In genomic region chr2:69535739-69536374, GRCh38 we compare ENCODE assay signal across 12 cellular contexts.
A peak's percentile ranks its signal among the peaks of the same experiment; 100 is the strongest.
DNase-seq lines count a peak whose midpoint lies in the region; ATAC-seq and TF ChIP-seq lines count a peak whose summit lies in the region.
"Had no signal": no experiment of that assay in that cellular context is flagged by ENCODE, and none has a peak within 500 bp of the region (broad histone marks: within the 10 kb centered on the region; RNA-seq: fewer than 3 reads in every experiment).

No MANE protein-coding gene starts in this region.

- POLR2A ChIA-PET in CD8-positive, alpha-beta T cell (lab: Charles Lee), result no interaction called here
- POLR2A ChIA-PET in IMR-90 (lab: Charles Lee; ENCODE audit: unreplicated experiment), result no interaction called here

- no peak overlapping the region for H4K5ac ChIP-seq in IMR-90 (ENCODE audit: low read depth, low read length)

- H2BK20ac ChIP-seq in IMR-90 (ENCODE audit: low read depth, low read length), result no peak overlapping the region

- H3K27me3 ChIP-seq in CD8-positive, alpha-beta T cell (ENCODE audit: insufficient read depth, low read length), result no peaks in the 10 kb centered on the region
- H3K27me3 ChIP-seq in IMR-90 (ENCODE audit: control insufficient read depth, insufficient read depth, low read length), result no peaks in the 10 kb centered on the region

- H3K36me3 ChIP-seq in CD8-positive, alpha-beta T cell (ENCODE audit: insufficient read depth, low read length), result peaks cover 58% of the 10 kb centered on the region
- peaks cover 25% of the 10 kb centered on the region for H3K36me3 ChIP-seq in IMR-90 (ENCODE audit: control insufficient read depth, insufficient read depth, low read length)

- in situ Hi-C loops in IMR-90 (cut with MboI; ENCODE audit: low sequenced_read_pairs), result no loop called here

- no peak overlapping the region for H3K9ac ChIP-seq in IMR-90 (ENCODE audit: low read depth, low read length)

- no peak for TF ChIP-seq RAD21 in IMR-90 (IDR thresholded peaks at IDR 0.05; ENCODE audit: low read length)

- no peak overlapping the region for H3K18ac ChIP-seq in IMR-90 (ENCODE audit: low read depth, low read length)

- H4K8ac ChIP-seq in IMR-90 (ENCODE audit: low read depth in 2 of 2, low read length in 2 of 2), result no peak overlapping the region

- no peak overlapping the region for H3K4me3 ChIP-seq in CD8-positive, alpha-beta T cell (ENCODE audit: low read depth, low read length)
- H3K4me3 ChIP-seq in IMR-90 (ENCODE audit: insufficient read depth, low read depth, low read length), result no peak overlapping the region

- no peaks in the 10 kb centered on the region for H3K9me3 ChIP-seq in CD8-positive, alpha-beta T cell (ENCODE audit: low read length)
- H3K9me3 ChIP-seq in IMR-90 (ENCODE audit: control insufficient read depth, insufficient read depth, low read length), result no peaks in the 10 kb centered on the region

- H3K79me1 ChIP-seq in IMR-90 (ENCODE audit: low read depth in 1 of 2, low read length in 2 of 2), result peaks cover 39 to 78% of the 10 kb centered on the region in 2 experiments

- dilution Hi-C loops in IMR-90 (cut with HindIII; ENCODE audit: low sequenced_read_pairs, unreplicated experiment), result no loop called here

- no peaks in the 10 kb centered on the region for H3K27me3 Mint-ChIP-seq in CD8-positive, alpha-beta T cell (ENCODE audit: low read depth)
- no peaks in the 10 kb centered on the region for H3K27me3 Mint-ChIP-seq in effector memory CD8-positive, alpha-beta T cell
- H3K27me3 Mint-ChIP-seq in progenitor cell of endocrine pancreas, result no peaks in the 10 kb centered on the region

- BruUV-seq in IMR-90 (replicated peaks; lab: Mats Ljungman, UMichigan), result no TSS peak

- CTCF ChIA-PET in CD8-positive, alpha-beta T cell (lab: Charles Lee), result interaction anchor here (1.1 to 2.2 kb wide), 3 partner anchors 9 to 189 kb away, joined by 3 to 11 read pairs (median 3); no protein-coding TSS in a partner anchor
- CTCF ChIA-PET in IMR-90 (lab: Yijun Ruan, JAX), result no interaction called here

- H3K27ac Mint-ChIP-seq in CD8-positive, alpha-beta T cell, result peak overlapping the region; percentile 79
- peak overlapping the region; percentile 46 to 94 for H3K27ac Mint-ChIP-seq in effector memory CD8-positive, alpha-beta T cell
- no peak overlapping the region for H3K27ac Mint-ChIP-seq in progenitor cell of endocrine pancreas

- H2BK15ac ChIP-seq in IMR-90 (ENCODE audit: low read depth, low read length), result no peak overlapping the region

- H3K4me3 Mint-ChIP-seq in CD8-positive, alpha-beta T cell, result peak overlapping the region; percentile 1
- H3K4me3 Mint-ChIP-seq in effector memory CD8-positive, alpha-beta T cell, result peak overlapping the region in 1 of 2 donors; percentile 65
- no peak overlapping the region for H3K4me3 Mint-ChIP-seq in progenitor cell of endocrine pancreas (ENCODE audit: low read depth)

- no peak overlapping the region for H3K4me2 ChIP-seq in IMR-90 (ENCODE audit: low read depth, low read length)

- H3K36me3 Mint-ChIP-seq in CD8-positive, alpha-beta T cell, result peaks cover 97% of the 10 kb centered on the region
- H3K36me3 Mint-ChIP-seq in effector memory CD8-positive, alpha-beta T cell (ENCODE audit: insufficient read depth), result peaks cover 40% of the 10 kb centered on the region
- peaks cover 32% of the 10 kb centered on the region for H3K36me3 Mint-ChIP-seq in progenitor cell of endocrine pancreas (ENCODE audit: insufficient read depth)

- no peak for ATAC-seq in CD8-positive, alpha-beta T cell
- ATAC-seq in GM19351 (IDR thresholded peaks at IDR 0.05; ENCODE audit: unreplicated experiment), result peak; percentile 73
- no peak for ATAC-seq in IMR-90 (ENCODE audit: low read depth)
- ATAC-seq in effector memory CD8-positive, alpha-beta T cell (replicated peaks), result no peak

- H3K14ac ChIP-seq in IMR-90 (replicated peaks; ENCODE audit: low read depth, low read length), result no peak overlapping the region

- H3K4me1 ChIP-seq in CD8-positive, alpha-beta T cell (ENCODE audit: insufficient read depth, low read length), result peaks cover 4% of the 10 kb centered on the region
- H3K4me1 ChIP-seq in IMR-90 (ENCODE audit: control insufficient read depth, insufficient read depth, low read length), result 0 out of 2 replicates have a peak, but pooled peaks cover 2% of the 10 kb centered on the region

- intact Hi-C loops in CD8-positive, alpha-beta T cell (cut with DNase I, micrococcal nuclease), result no loop called here
- intact Hi-C loops in IMR-90 (cut with micrococcal nuclease), result no loop called here

- H3K9me3 Mint-ChIP-seq in CD8-positive, alpha-beta T cell, result peaks cover 11% of the 10 kb centered on the region
- H3K9me3 Mint-ChIP-seq in effector memory CD8-positive, alpha-beta T cell, result no peaks in the 10 kb centered on the region
- peaks cover 6% of the 10 kb centered on the region for H3K9me3 Mint-ChIP-seq in progenitor cell of endocrine pancreas (ENCODE audit: low read depth)

- no peak for TF ChIP-seq POLR2A in IMR-90 (IDR thresholded peaks at IDR 0.05; ENCODE audit: low read depth, low read length)

- no CpG with 5 or more reads among the region's 5 CpGs for WGBS in IMR-90 (ENCODE audit: extremely low coverage in 2 of 2, insufficient read length in 1 of 2), 2 experiments

- H3K9me1 ChIP-seq in IMR-90 (ENCODE audit: insufficient read depth, low read length), result peaks cover 21% of the 10 kb centered on the region

- peaks cover 13% of the 10 kb centered on the region; the same call in 1 of the 2 replicates for H4K20me1 ChIP-seq in IMR-90 (ENCODE audit: insufficient read depth, low read length)

- H3K4ac ChIP-seq in IMR-90 (ENCODE audit: low read depth, low read length), result no peak overlapping the region

- H3K56ac ChIP-seq in IMR-90 (ENCODE audit: extremely low read depth, insufficient read depth, low read length), result no peak overlapping the region; the same call in 1 of the 2 replicates

- H2AFZ ChIP-seq in IMR-90 (replicated peaks; ENCODE audit: low read length, poor library complexity), result no peak overlapping the region

- H2AK9ac ChIP-seq in IMR-90 (replicated peaks; ENCODE audit: low read depth, low read length, poor library complexity), result no peak overlapping the region

- no peak overlapping the region for H4K91ac ChIP-seq in IMR-90 (ENCODE audit: insufficient read depth, low read depth, low read length)

- no peak overlapping the region for H2AK5ac ChIP-seq in IMR-90 (ENCODE audit: low read depth, low read length)

- no peak overlapping the region for H2BK5ac ChIP-seq in IMR-90 (ENCODE audit: low read depth, low read length, poor library complexity, severe bottlenecking)

- no peak for TF ChIP-seq CTCF in CD8-positive, alpha-beta T cell (IDR thresholded peaks at IDR 0.05)
- TF ChIP-seq CTCF in IMR-90 (conservative IDR thresholded peaks at IDR 0.05; ENCODE audit: low read depth, low read length), result no peak
- no peak for TF ChIP-seq CTCF in progenitor cell of endocrine pancreas (IDR thresholded peaks at IDR 0.05; ENCODE audit: unreplicated experiment)

- DNase-seq in CD8-positive, alpha-beta T cell, result no peak
- DNase-seq in IMR-90, result no peak
- no peak for DNase-seq in effector memory CD8-positive, alpha-beta T cell
- no peak for DNase-seq in progenitor cell of endocrine pancreas (ENCODE audit: low spot score, unreplicated experiment)
- DNase-seq in T1000 (lab: John Stamatoyannopoulos, UW), result no peak
- no peak for DNase-seq in SHP77 (lab: John Stamatoyannopoulos, UW)
- DNase-seq in GDM1 (lab: John Stamatoyannopoulos, UW), result no peak
- DNase-seq: activated naive CD4-positive, alpha-beta T cell treated with anti-CD3 and anti-CD28 coated beads, Interleukin-2, amount 50 U/mL, for 16 hours; DMS153; NCI-H226 had no signal

- H3K27ac ChIP-seq in CD8-positive, alpha-beta T cell (ENCODE audit: low read depth, low read length), result no peak overlapping the region
- H3K27ac ChIP-seq in IMR-90 (ENCODE audit: insufficient read depth, low read length), result no peak overlapping the region
- H3K27ac ChIP-seq: epithelial cell of prostate had no signal

- no peak overlapping the region for H2BK120ac ChIP-seq in IMR-90 (ENCODE audit: low read depth, low read length)

- H3K23ac ChIP-seq in IMR-90 (ENCODE audit: low read depth, low read length), result 0 out of 2 replicates have a peak overlapping the region, but pooled peaks have one; percentile 24

- peaks cover 42% of the 10 kb centered on the region for H3K4me1 Mint-ChIP-seq in CD8-positive, alpha-beta T cell (ENCODE audit: low read depth)
- H3K4me1 Mint-ChIP-seq in effector memory CD8-positive, alpha-beta T cell (ENCODE audit: low read depth in 2 of 2), result peaks cover 29 to 54% of the 10 kb centered on the region in 2 donors
- peaks cover 2% of the 10 kb centered on the region for H3K4me1 Mint-ChIP-seq in progenitor cell of endocrine pancreas (ENCODE audit: low read depth)

TF ChIP-seq in IMR-90, 13 proteins besides CTCF, POLR2A, EP300 and RAD21:
- TF ChIP-seq CEBPB (IDR thresholded peaks at IDR 0.05; ENCODE audit: low read depth, low read length) (0 out of 2 replicates have a peak, but pooled peaks have one; percentile 8), USF2 (IDR thresholded peaks at IDR 0.05; ENCODE audit: low read depth, low read length) (no peak)
